Comparison of ENCODE assay signal across 9 cellular contexts in the genomic region with DNA sequence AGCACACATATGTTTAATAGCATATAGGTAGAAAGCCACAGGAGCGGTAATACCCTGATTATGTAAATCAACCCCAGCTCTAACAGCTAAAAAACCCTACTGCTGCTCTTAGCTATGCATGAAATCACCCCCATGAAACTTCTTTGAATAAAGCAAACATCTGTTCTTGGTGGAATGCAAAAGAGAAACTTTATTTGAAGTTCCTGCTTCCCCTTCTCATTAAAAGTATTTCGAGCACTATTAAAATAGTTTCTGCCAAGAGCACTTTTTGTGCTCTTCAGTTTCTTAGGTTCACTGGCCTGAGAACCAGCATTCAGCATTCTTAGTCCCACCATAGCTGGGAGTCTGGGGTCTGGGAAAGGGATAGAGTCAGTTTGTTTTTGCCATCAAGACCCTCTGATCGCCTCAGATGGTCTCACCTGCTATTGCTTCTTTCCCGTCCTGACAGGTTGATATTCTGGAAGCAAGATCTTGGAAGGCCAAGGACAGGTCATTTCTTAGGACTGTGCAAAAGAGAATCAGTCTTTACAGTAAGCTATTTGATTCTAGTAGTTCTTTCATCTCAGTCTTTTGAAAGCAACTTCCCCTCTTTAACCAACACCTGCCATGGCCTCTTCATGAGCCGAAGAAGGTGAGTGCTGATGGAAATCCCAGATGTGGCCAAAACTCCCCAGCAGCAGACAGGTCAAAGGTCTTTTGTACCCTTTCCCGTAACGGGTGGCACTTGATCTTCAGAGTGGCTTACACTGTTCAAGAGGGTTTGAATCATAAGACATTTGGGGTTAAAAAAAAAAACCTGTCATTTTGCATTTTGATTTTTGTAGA.
DNase-seq lines count a peak whose midpoint lies in the region; ATAC-seq, FAIRE-seq and TF ChIP-seq lines count a peak whose summit lies in the region.
"Had no signal": no experiment of that assay in that cellular context is flagged by ENCODE, and none has a peak within 500 bp of the region (broad histone marks: within the 10 kb centered on the region; RNA-seq: fewer than 3 reads in every experiment).

No MANE protein-coding gene starts in this region.

- intact Hi-C loops in activated T-helper 2 cell treated with anti-CD3 and anti-CD28 coated beads, Interferon-gamma antibody, Interleukin-2, Interleukin-4, amounts not matched to agents 10 μg/mL and 5 μg/mL and 100 μg/mL, durations not matched to agents 14 hours and 24 hours and 36 hours (cut with micrococcal nuclease), result loop anchor here (1.0 to 5.0 kb wide), 7 partner anchors 38 to 317 kb away; no protein-coding TSS in a partner anchor

- no peak overlapping the region for H3K4me3 ChIP-seq in osteoblast (ENCODE audit: insufficient read depth, low read length)
- H3K4me3 ChIP-seq in smooth muscle cell, result no peak overlapping the region

- DNase-seq in GM12891 (ENCODE audit: insufficient read length, low spot score), result no peak
- no peak for DNase-seq in activated T-helper 2 cell treated with anti-CD3 and anti-CD28 coated beads, Interferon-gamma antibody, Interleukin-2, Interleukin-4, amounts not matched to agents 10 μg/mL and 5 μg/mL and 100 μg/mL, durations not matched to agents 14 hours and 24 hours and 36 hours (ENCODE audit: low spot score)
- no peak for DNase-seq in osteoblast (ENCODE audit: insufficient read length, low spot score, missing footprints)
- DNase-seq in smooth muscle cell (lab: John Stamatoyannopoulos, UW; ENCODE audit: unreplicated experiment), result no peak
- DNase-seq in NCI-H2196 treated with DMSO at 0.1 percent for 48 hours (lab: John Stamatoyannopoulos, UW; ENCODE audit: unreplicated experiment), result no peak
- DNase-seq in putamen (ENCODE audit: low spot score), result no peak
- DNase-seq: NCI-H2081 treated with DMSO at 0.1 percent for 48 hours had no signal

- no peaks in the 10 kb centered on the region for H3K36me3 ChIP-seq in osteoblast (ENCODE audit: insufficient read depth, low read length)
- H3K36me3 ChIP-seq in smooth muscle cell (ENCODE audit: low read depth), result no peaks in the 10 kb centered on the region

- H3K79me2 ChIP-seq in osteoblast (ENCODE audit: insufficient read depth, low read length) (no peaks in the 10 kb centered on the region), smooth muscle cell (ENCODE audit: low read depth) (no peaks in the 10 kb centered on the region)

- no peak overlapping the region for H3K4me3 Mint-ChIP-seq in activated T-helper 2 cell treated with anti-CD3 and anti-CD28 coated beads, Interferon-gamma antibody, Interleukin-2, Interleukin-4, amounts not matched to agents 10 μg/mL and 5 μg/mL and 100 μg/mL, durations not matched to agents 14 hours and 24 hours and 36 hours (ENCODE audit: low read depth)

- 87% methylated on average over 7 of the region's 7 CpGs for WGBS in smooth muscle cell (ENCODE audit: low lambda C conversion rate)

- H3K27ac ChIP-seq in osteoblast (ENCODE audit: low read depth, low read length) (no peak overlapping the region), smooth muscle cell (ENCODE audit: low read depth) (no peak overlapping the region)

- no peaks in the 10 kb centered on the region for H3K27me3 Mint-ChIP-seq in activated T-helper 2 cell treated with anti-CD3 and anti-CD28 coated beads, Interferon-gamma antibody, Interleukin-2, Interleukin-4, amounts not matched to agents 10 μg/mL and 5 μg/mL and 100 μg/mL, durations not matched to agents 14 hours and 24 hours and 36 hours (ENCODE audit: low read depth)

- no peaks in the 10 kb centered on the region for H3K36me3 Mint-ChIP-seq in activated T-helper 2 cell treated with anti-CD3 and anti-CD28 coated beads, Interferon-gamma antibody, Interleukin-2, Interleukin-4, amounts not matched to agents 10 μg/mL and 5 μg/mL and 100 μg/mL, durations not matched to agents 14 hours and 24 hours and 36 hours (ENCODE audit: low read depth)

- H4K20me1 ChIP-seq in osteoblast (ENCODE audit: insufficient read depth, low read length) (no peaks in the 10 kb centered on the region), smooth muscle cell (ENCODE audit: low read depth) (no peaks in the 10 kb centered on the region)

- no peak overlapping the region for H3K9ac ChIP-seq in smooth muscle cell (ENCODE audit: low read depth)

- peaks cover 3% of the 10 kb centered on the region for H3K9me3 Mint-ChIP-seq in activated T-helper 2 cell treated with anti-CD3 and anti-CD28 coated beads, Interferon-gamma antibody, Interleukin-2, Interleukin-4, amounts not matched to agents 10 μg/mL and 5 μg/mL and 100 μg/mL, durations not matched to agents 14 hours and 24 hours and 36 hours

- no peaks in the 10 kb centered on the region for H3F3A ChIP-seq in smooth muscle cell (ENCODE audit: low read depth)

- no peak for TF ChIP-seq CTCF in osteoblast (IDR thresholded peaks at IDR 0.05; ENCODE audit: extremely low read depth, low read depth, low read length)
- no peak for TF ChIP-seq CTCF in smooth muscle cell (IDR thresholded peaks at IDR 0.05; ENCODE audit: borderline replicate concordance, insufficient read depth, poor library complexity, severe bottlenecking)

- peaks cover 29% of the 10 kb centered on the region for H3K4me1 Mint-ChIP-seq in activated T-helper 2 cell treated with anti-CD3 and anti-CD28 coated beads, Interferon-gamma antibody, Interleukin-2, Interleukin-4, amounts not matched to agents 10 μg/mL and 5 μg/mL and 100 μg/mL, durations not matched to agents 14 hours and 24 hours and 36 hours (ENCODE audit: low read depth)

- H3K4me2 ChIP-seq in osteoblast (ENCODE audit: insufficient read depth, low read length) (no peak overlapping the region), smooth muscle cell (no peak overlapping the region)

- FAIRE-seq in GM12891 (lab: Jason Lieb, UNC), result no peak

- peak; percentile 62 for ATAC-seq in GM19452 (IDR thresholded peaks at IDR 0.05; ENCODE audit: unreplicated experiment)
- ATAC-seq in HG03108 (IDR thresholded peaks at IDR 0.05; ENCODE audit: unreplicated experiment), result peak; percentile 67

- TF ChIP-seq POLR2A in GM12891 (IDR thresholded peaks at IDR 0.05; ENCODE audit: low read depth, low read length), result no peak

- peak overlapping the region; percentile 34 for H3K27ac Mint-ChIP-seq in activated T-helper 2 cell treated with anti-CD3 and anti-CD28 coated beads, Interferon-gamma antibody, Interleukin-2, Interleukin-4, amounts not matched to agents 10 μg/mL and 5 μg/mL and 100 μg/mL, durations not matched to agents 14 hours and 24 hours and 36 hours

- no peaks in the 10 kb centered on the region for H3K9me3 ChIP-seq in osteoblast (ENCODE audit: low read depth, low read length)
- H3K9me3 ChIP-seq in smooth muscle cell (replicated peaks; ENCODE audit: low read depth), result no peaks in the 10 kb centered on the region

- H3K27me3 ChIP-seq in osteoblast (ENCODE audit: insufficient read depth, low read length), result no peaks in the 10 kb centered on the region
- no peaks in the 10 kb centered on the region for H3K27me3 ChIP-seq in smooth muscle cell (ENCODE audit: low read depth)

- H3K4me1 ChIP-seq in osteoblast (ENCODE audit: insufficient read depth, low read length) (no peaks in the 10 kb centered on the region), smooth muscle cell (ENCODE audit: low read depth) (no peaks in the 10 kb centered on the region)

- H2AFZ ChIP-seq in osteoblast (ENCODE audit: low read length), result no peak overlapping the region
- no peak overlapping the region for H2AFZ ChIP-seq in smooth muscle cell (ENCODE audit: low read depth)

TF ChIP-seq in GM12891, 5 proteins besides CTCF, POLR2A, EP300 and RAD21:
- TF ChIP-seq PAX5 (IDR thresholded peaks at IDR 0.05; ENCODE audit: insufficient read depth, low read length, severe bottlenecking) (peak; percentile 54), POU2F2 (IDR thresholded peaks at IDR 0.05; ENCODE audit: low read depth, low read length) (peak; percentile 94), TAF1 (IDR thresholded peaks at IDR 0.05; ENCODE audit: low read depth, low read length) (no peak), SPI1 (IDR thresholded peaks at IDR 0.05; ENCODE audit: low read depth, low read length) (peak; percentile 69), POLR2AphosphoS5 (IDR thresholded peaks at IDR 0.05; ENCODE audit: low read depth, low read length) (no peak)
TF ChIP-seq in GM12891: peak in this region for 3.
